26 cellular contexts compared by ENCODE assay signal in genomic region chr1:50852889-50853288, GRCh38.
DNase-seq lines count a peak whose midpoint lies in the region; ATAC-seq, FAIRE-seq and TF ChIP-seq lines count a peak whose summit lies in the region.
"Had no signal": no experiment of that assay in that cellular context is flagged by ENCODE, and none has a peak within 500 bp of the region (broad histone marks: within the 10 kb centered on the region; RNA-seq: fewer than 3 reads in every experiment).

No MANE protein-coding gene starts in this region.

- WGBS in K562 (ENCODE audit: insufficient coverage, low coverage, missing lambda C conversion rate) = 64% methylated on average over 1 of the region's 1 CpG

- H3K36me3 ChIP-seq in K562 (ENCODE audit: control insufficient read depth, insufficient read depth, low read length) (peaks cover 21% of the 10 kb centered on the region; the same call in 2 of the 3 replicates), neural progenitor cell (no peaks in the 10 kb centered on the region)
- H3K36me3 ChIP-seq: adrenal gland, brain microvascular endothelial cell, esophagus squamous epithelium, upper lobe of left lung had no signal

- TF ChIP-seq EP300 in K562 (IDR thresholded peaks at IDR 0.05; ENCODE audit: low read length) = no peak

- H4K20me1 ChIP-seq in K562 (replicated peaks; ENCODE audit: control insufficient read depth, insufficient read depth, low read length) (no peaks in the 10 kb centered on the region), neural progenitor cell (ENCODE audit: low read depth) (no peaks in the 10 kb centered on the region)

- TF ChIP-seq CTCF in K562 (IDR thresholded peaks at IDR 0.05 in 2 of 3, conservative IDR thresholded peaks at IDR 0.05 in 1 of 3; ENCODE audit: insufficient read depth in 2 of 3, low read depth in 1 of 3, low read length in 3 of 3) (no peak), neural progenitor cell (IDR thresholded peaks at IDR 0.05) (no peak)

- no peaks in the 10 kb centered on the region for H3K27me3 ChIP-seq in K562 (ENCODE audit: control insufficient read depth in 2 of 2, insufficient read depth in 2 of 2, low read length in 2 of 2)
- no peaks in the 10 kb centered on the region for H3K27me3 ChIP-seq in neural progenitor cell
- H3K27me3 ChIP-seq: adrenal gland, brain microvascular endothelial cell, esophagus squamous epithelium, upper lobe of left lung had no signal

- H3K36me3 Mint-ChIP-seq in neural progenitor cell = peaks cover 5% of the 10 kb centered on the region

- peak; percentile 45 for ATAC-seq in K562
- ATAC-seq in GM18870 (IDR thresholded peaks at IDR 0.05; ENCODE audit: unreplicated experiment) = no peak
- ATAC-seq in activated CD4-positive, CD25-positive, alpha-beta regulatory T cell treated with anti-CD3 and anti-CD28 coated beads, Interleukin-2, amount 50 U/mL, for 24 hours = no peak
- ATAC-seq: activated CD8-positive, alpha-beta T cell treated with anti-CD3 and anti-CD28 coated beads for 36 hours had no signal

- DNase-seq in COLO668 (lab: John Stamatoyannopoulos, UW; ENCODE audit: unreplicated experiment) = peak; percentile 78
- peak; percentile 36 for DNase-seq in NCI-H2029 treated with DMSO at 0.1 percent for 48 hours (lab: John Stamatoyannopoulos, UW)
- no peak for DNase-seq in K562 (ENCODE audit: extremely low read depth in 1 of 4, low spot score in 3 of 4)
- DNase-seq in medulla oblongata (ENCODE audit: extremely low spot score) = peak; percentile 40
- DNase-seq in stimulated activated CD4-positive, alpha-beta T cell treated with anti-CD3 and anti-CD28 coated beads, Interleukin-4, amount 100 ng/mL, for 4 hours = no peak
- DNase-seq in neural progenitor cell (ENCODE audit: low spot score) = no peak
- DNase-seq: ACHN; activated B cell treated with CpG ODN at 0.5 μM for 24 hours; activated CD8-positive, alpha-beta T cell treated with anti-CD3 and anti-CD28 coated beads for 36 hours; activated gamma-delta T cell treated with Interleukin-2 at 50 U/mL for 16 hours; activated T-cell treated with anti-CD3 and anti-CD28 coated beads, Interleukin-2, amount 50 U/mL, for 1 hour; adrenal gland; brain microvascular endothelial cell; C1 segment of cervical spinal cord; endodermal cell; esophagus squamous epithelium; kidney glomerular epithelial cell; naive B cell; stimulated activated CD4-positive, alpha-beta T cell treated with anti-CD3 and anti-CD28 coated beads, Interleukin-4, amount 100 ng/mL, for 24 hours; upper lobe of left lung had no signal

- no peaks in the 10 kb centered on the region for H3F3A ChIP-seq in neural progenitor cell (ENCODE audit: low read depth)

- no peaks in the 10 kb centered on the region for H3K4me1 Mint-ChIP-seq in neural progenitor cell
- H3K4me1 Mint-ChIP-seq: endodermal cell, memory B cell had no signal

- no peak overlapping the region for H2AFZ ChIP-seq in K562 (ENCODE audit: low read depth, low read length)
- H2AFZ ChIP-seq in neural progenitor cell (replicated peaks) = no peak overlapping the region

- no peaks in the 10 kb centered on the region for H3K27me3 Mint-ChIP-seq in neural progenitor cell (ENCODE audit: insufficient read depth, low read depth)
- H3K27me3 Mint-ChIP-seq: activated B cell treated with CpG ODN at 0.5 μM for 24 hours; activated CD8-positive, alpha-beta T cell treated with anti-CD3 and anti-CD28 coated beads for 36 hours; memory B cell; naive B cell; stimulated activated naive CD8-positive, alpha-beta T cell treated with anti-CD3 and anti-CD28 coated beads, Interleukin-15, Interleukin-2, amounts not matched to agents 100 ng/mL and 50 ng/mL, for 24 hours had no signal

- H3K9me3 ChIP-seq in K562 (replicated peaks; ENCODE audit: control insufficient read depth, insufficient read depth, low read depth, low read length) (no peaks in the 10 kb centered on the region), neural progenitor cell (ENCODE audit: low read depth) (no peaks in the 10 kb centered on the region)
- H3K9me3 ChIP-seq: adrenal gland, esophagus squamous epithelium, upper lobe of left lung had no signal

- CTCF ChIA-PET in K562 (lab: Yijun Ruan, JAX; ENCODE audit: low intra/inter-chr PET ratio) = no interaction called here

- H3K4me1 ChIP-seq in K562 (replicated peaks in 1 of 2; ENCODE audit: control insufficient read depth in 2 of 2, insufficient read depth in 2 of 2, low read length in 2 of 2) (peaks cover 0 to 6% of the 10 kb centered on the region in 2 experiments; a peak in 1 of 5 replicates), neural progenitor cell (no peaks in the 10 kb centered on the region)

- POLR2A ChIA-PET in K562 (lab: Yijun Ruan, JAX) = interaction anchor here (1.1 kb wide), 1 partner anchor 9 kb away, joined by 4 read pairs; no protein-coding TSS in a partner anchor

- H3K4me3 Mint-ChIP-seq in neural progenitor cell = no peak overlapping the region
- H3K4me3 Mint-ChIP-seq: activated B cell treated with CpG ODN at 0.5 μM for 24 hours; activated CD8-positive, alpha-beta T cell treated with anti-CD3 and anti-CD28 coated beads for 36 hours; endodermal cell; memory B cell; naive B cell; stimulated activated naive CD8-positive, alpha-beta T cell treated with anti-CD3 and anti-CD28 coated beads, Interleukin-15, Interleukin-2, amounts not matched to agents 100 ng/mL and 50 ng/mL, for 24 hours had no signal

- H3K9ac ChIP-seq in K562 (ENCODE audit: insufficient read depth in 1 of 2, low read depth in 2 of 2, low read length in 2 of 2) (no peak overlapping the region), neural progenitor cell (no peak overlapping the region)

- peaks cover 7% of the 10 kb centered on the region for H3K9me3 Mint-ChIP-seq in neural progenitor cell
- H3K9me3 Mint-ChIP-seq: endodermal cell had no signal

- peak; percentile 15 for FAIRE-seq in K562 (lab: Jason Lieb, UNC)
- FAIRE-seq: H1 had no signal

- H3K4me2 ChIP-seq in K562 (ENCODE audit: insufficient read depth, low read length) (no peak overlapping the region), neural progenitor cell (no peak overlapping the region)

- H3K4me3 ChIP-seq in K562 (no peak overlapping the region), neural progenitor cell (no peak overlapping the region)
- H3K4me3 ChIP-seq: adrenal gland, esophagus squamous epithelium, upper lobe of left lung had no signal

- no peaks in the 10 kb centered on the region for H3K9me1 ChIP-seq in K562 (ENCODE audit: control insufficient read depth, insufficient read depth, low read length)

- H3K27ac Mint-ChIP-seq in neural progenitor cell = no peak overlapping the region
- H3K27ac Mint-ChIP-seq: activated B cell treated with CpG ODN at 0.5 μM for 24 hours; activated CD8-positive, alpha-beta T cell treated with anti-CD3 and anti-CD28 coated beads for 36 hours; memory B cell; stimulated activated naive CD8-positive, alpha-beta T cell treated with anti-CD3 and anti-CD28 coated beads, Interleukin-15, Interleukin-2, amounts not matched to agents 100 ng/mL and 50 ng/mL, for 24 hours had no signal

- no peak for TF ChIP-seq POLR2A in K562 (conservative IDR thresholded peaks at IDR 0.05)

- no peak for TF ChIP-seq RAD21 in K562 (CRISPR knock-in tag; conservative IDR thresholded peaks at IDR 0.05 in 1 of 2, IDR thresholded peaks at IDR 0.05 in 1 of 2)

- H3K79me2 ChIP-seq in K562 (ENCODE audit: control insufficient read depth, insufficient read depth, low read length) = peaks cover 63% of the 10 kb centered on the region
- H3K79me2 ChIP-seq in neural progenitor cell (ENCODE audit: low read depth) = no peaks in the 10 kb centered on the region

- in situ Hi-C loops in K562 (cut with MboI) = no loop called here

- intact Hi-C loops in K562 (cut with micrococcal nuclease) = no loop called here

- no TSS peak for BruUV-seq in K562 (replicated peaks; lab: Mats Ljungman, UMichigan)

- H3K27ac ChIP-seq in K562 (ENCODE audit: extremely low read depth, low read depth, low read length) (no peak overlapping the region), neural progenitor cell (no peak overlapping the region)
- H3K27ac ChIP-seq: adrenal gland, brain microvascular endothelial cell, esophagus squamous epithelium, HL-60, upper lobe of left lung had no signal

TF ChIP-seq in K562, 482 proteins besides CTCF, POLR2A, EP300 and RAD21 (continues in another document):
- no peak for TF ChIP-seq KAT7 (CRISPR knock-in tag; IDR thresholded peaks at IDR 0.05; ENCODE audit: borderline replicate concordance)
- no peak for TF ChIP-seq RBBP5 (IDR thresholded peaks at IDR 0.05; ENCODE audit: borderline replicate concordance, insufficient read depth, low read length, poor library complexity, severe bottlenecking)
- TF ChIP-seq ZNF212 (CRISPR knock-in tag; IDR thresholded peaks at IDR 0.05) = no peak
- TF ChIP-seq TRIM28 (IDR thresholded peaks at IDR 0.05) = no peak
- no peak for TF ChIP-seq TSC22D4 (tag; IDR thresholded peaks at IDR 0.05)
- TF ChIP-seq NFIC (IDR thresholded peaks at IDR 0.05) = no peak
- no peak for TF ChIP-seq CEBPG (CRISPR knock-in tag; IDR thresholded peaks at IDR 0.05)
- TF ChIP-seq CEBPG (tag; conservative IDR thresholded peaks at IDR 0.05 in 1 of 2, IDR thresholded peaks at IDR 0.05 in 1 of 2) = no peak
- no peak for TF ChIP-seq SP2 (IDR thresholded peaks at IDR 0.05; ENCODE audit: extremely low read depth, low read depth, low read length, poor library complexity, severe bottlenecking)
- no peak for TF ChIP-seq FIP1L1 (IDR thresholded peaks at IDR 0.05; ENCODE audit: low read depth, low read length, poor library complexity, severe bottlenecking)
- no peak for TF ChIP-seq MYNN (IDR thresholded peaks at IDR 0.05)
- no peak for TF ChIP-seq MYNN (CRISPR knock-in tag; IDR thresholded peaks at IDR 0.05)
- no peak for TF ChIP-seq ZNF449 (CRISPR knock-in tag; IDR thresholded peaks at IDR 0.05)
- no peak for TF ChIP-seq ZNF165 (CRISPR knock-in tag; IDR thresholded peaks at IDR 0.05; ENCODE audit: borderline replicate concordance)
- no peak for TF ChIP-seq NFE2 (IDR thresholded peaks at IDR 0.05; ENCODE audit: low read depth)
- no peak for TF ChIP-seq TBL1XR1 (IDR thresholded peaks at IDR 0.05; ENCODE audit: low read length in 2 of 2)

Comparison
In these comparisons a context has a peak if more than half of its experiments do, and no peak if none do; other contexts are left out.
1. DNase-seq: peak in COLO668 (single experiment), NCI-H2029 treated with DMSO at 0.1 percent for 48 hours (single experiment) and medulla oblongata (single experiment); none in K562 (0 of 4), stimulated activated CD4-positive, alpha-beta T cell treated with anti-CD3 and anti-CD28 coated beads, Interleukin-4, amount 100 ng/mL, for 4 hours (0 of 2) and neural progenitor cell (single experiment).